ENCODE assay signal across 22 cellular contexts in the genomic region with DNA sequence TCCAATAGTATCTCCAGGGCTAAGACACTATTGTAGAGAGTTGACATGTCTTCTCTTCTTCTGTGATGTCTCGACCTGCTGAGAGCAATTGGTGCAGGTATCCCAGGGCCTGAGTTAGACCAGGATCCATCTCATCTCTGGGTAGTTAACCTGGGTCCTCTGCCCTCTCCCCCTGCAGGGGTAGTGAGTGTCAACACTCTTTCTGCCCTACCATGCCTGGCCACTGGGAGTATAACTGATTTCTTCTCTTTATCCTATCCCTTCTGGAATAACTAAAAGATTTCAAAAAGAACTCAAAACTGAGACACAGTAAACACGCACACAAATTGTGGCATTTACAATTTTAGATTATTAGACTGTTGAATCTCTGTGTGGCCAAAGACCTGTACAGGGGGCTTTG. TPM values are rescaled to one million over a fixed set of nuclear protein-coding genes. Genes with fewer than 3 reads are reported as not detected.
"Had no signal": no experiment of that assay in that cellular context is flagged by ENCODE, and none has a peak within 500 bp of the region (broad histone marks: within the 10 kb centered on the region; RNA-seq: fewer than 3 reads in every experiment).

No MANE protein-coding gene starts in this region.

- H3K36me3 ChIP-seq: adrenal gland, left lung, tibial nerve had no signal

- ATAC-seq: left lung; naive thymus-derived CD8-positive, alpha-beta T cell; T-helper 17 cell had no signal

- H3K9me3 ChIP-seq: adrenal gland, left lung, tibial nerve had no signal

- DNase-seq: activated CD4-positive, alpha-beta memory T cell treated with anti-CD3 and anti-CD28 coated beads, Interleukin-2, amount 10 ng/mL, durations not matched to agents 7 days and 5 days; activated CD4-positive, alpha-beta T cell treated with anti-CD3 and anti-CD28 coated beads for 4 hours; activated naive CD4-positive, alpha-beta T cell treated with anti-CD3 and anti-CD28 coated beads, Interleukin-2, amount 50 U/mL, for 16 hours; activated T-cell treated with anti-CD3 and anti-CD28 coated beads, Interleukin-2, amount 50 U/mL, for 24 hours; adrenal gland; dorsolateral prefrontal cortex; hippocampal formation; kidney; left lung; mammary epithelial cell; naive thymus-derived CD8-positive, alpha-beta T cell; retina; stimulated activated CD4-positive, alpha-beta T cell treated with anti-CD3 and anti-CD28 coated beads, Interleukin-4, amount 100 ng/mL, for 24 hours; stimulated activated naive CD4-positive, alpha-beta T cell; T-helper 17 cell had no signal

- H3K4me3 ChIP-seq: adrenal gland, dorsolateral prefrontal cortex, left lung, tibial nerve had no signal

- H3K4me1 ChIP-seq: adrenal gland, left lung, tibial nerve had no signal

- H3K27ac ChIP-seq: adrenal gland, dorsolateral prefrontal cortex, left lung, tibial nerve had no signal

- FAIRE-seq: kidney had no signal

RNA-seq across cellular contexts. Expression of a gene that starts 20.8 kb away (rescaled TPM):
- total RNA-seq: adrenal gland; cardiac septum; glomerular endothelial cell; left lung; mammary epithelial cell; mononuclear cell; naive thymus-derived CD8-positive, alpha-beta T cell; skeletal muscle tissue; subcutaneous adipose tissue; T-helper 17 cell had no signal
- polyA plus RNA-seq: adrenal gland; esophagus; mammary epithelial cell; naive thymus-derived CD8-positive, alpha-beta T cell had no signal
